27 cellular contexts compared by ENCODE assay signal in genomic region chr12:16863742-16864141, GRCh38.
"Had no signal": no experiment of that assay in that cellular context is flagged by ENCODE, and none has a peak within 500 bp of the region (broad histone marks: within the 10 kb centered on the region; RNA-seq: fewer than 3 reads in every experiment).

No MANE protein-coding gene starts in this region.

- DNase-seq: stimulated activated CD4-positive, alpha-beta T cell treated with anti-CD3 and anti-CD28 coated beads, Interleukin-2, amount 100 ng/mL, for 48 hours; stimulated activated CD4-positive, alpha-beta T cell treated with anti-CD3 and anti-CD28 coated beads, Interleukin-4, amount 100 ng/mL, for 1 hour; stimulated activated CD4-positive, alpha-beta T cell treated with anti-CD3 and anti-CD28 coated beads, Interleukin-4, amount 100 ng/mL, for 24 hours; stimulated activated CD4-positive, alpha-beta T cell treated with anti-CD3 and anti-CD28 coated beads, Interleukin-4, amount 100 ng/mL, for 4 hours; stimulated activated CD8-positive, alpha-beta memory T cell treated with anti-CD3 and anti-CD28 coated beads, Interleukin-4, amount 100 ng/mL, for 48 hours; stimulated activated naive B cell treated with anti-CD40 and anti-IgM and Interleukin-4, amounts not matched to agents 10 μg/mL and 1 μg/mL and 100 μg/mL, for 72 hours; stimulated activated naive CD4-positive, alpha-beta T cell; stimulated activated naive CD4-positive, alpha-beta T cell treated with Interleukin-2 at 50 U/mL for 16 hours; stimulated activated naive CD8-positive, alpha-beta T cell treated with anti-CD3 and anti-CD28 coated beads, Interleukin-15, amount 100 ng/mL, for 72 hours; stimulated activated naive CD8-positive, alpha-beta T cell treated with anti-CD3 and anti-CD28 coated beads, Interleukin-15, Interleukin-2, amounts not matched to agents 100 U/mL and 50 U/mL, for 24 hours; stomach; substantia nigra; testis; thyroid gland; tibial artery; transverse colon; trophoblast cell; upper lobe of left lung; upper lobe of right lung; uterus had no signal

- ATAC-seq: stimulated activated effector memory CD8-positive, alpha-beta T cell treated with anti-CD3 and anti-CD28 coated beads, Interleukin-12 subunit alpha, Interleukin-12 subunit beta, amount 100 ng/mL, for 72 hours; stimulated activated memory B cell treated with anti-CD40 and anti-IgM and Interleukin-4, amounts not matched to agents 10 μg/mL and 1 μg/mL and 100 μg/mL, for 72 hours; stimulated activated naive B cell treated with anti-CD40 and anti-IgM and Interleukin-4, amounts not matched to agents 10 μg/mL and 1 μg/mL and 100 μg/mL, for 72 hours; stimulated activated naive CD8-positive, alpha-beta T cell treated with anti-CD3 and anti-CD28 coated beads, Interleukin-15, amount 100 ng/mL, for 72 hours; stimulated activated naive CD8-positive, alpha-beta T cell treated with anti-CD3 and anti-CD28 coated beads, Interleukin-15, Interleukin-2, amounts not matched to agents 100 U/mL and 50 U/mL, for 24 hours; upper lobe of right lung had no signal

- FAIRE-seq: urothelium cell line had no signal

- H3K4me1 ChIP-seq: stomach, suprapubic skin, testis, thyroid gland, tibial artery, tibial nerve, transverse colon, upper lobe of left lung, upper lobe of right lung, uterus, vagina had no signal

- H3K27me3 ChIP-seq: stomach, suprapubic skin, testis, thyroid gland, tibial artery, tibial nerve, transverse colon, upper lobe of left lung, upper lobe of right lung, uterus, vagina had no signal

- H3K27ac ChIP-seq: stomach, suprapubic skin, testis, thoracic aorta, thyroid gland, tibial artery, tibial nerve, transverse colon, upper lobe of left lung, upper lobe of right lung, uterus, vagina had no signal

- H3K9me3 ChIP-seq: stomach, suprapubic skin, testis, thoracic aorta, thyroid gland, tibial artery, tibial nerve, transverse colon, upper lobe of left lung, upper lobe of right lung, uterus, vagina had no signal

- H3K4me3 ChIP-seq: stomach, suprapubic skin, testis, thoracic aorta, thyroid gland, tibial artery, tibial nerve, transverse colon, upper lobe of left lung, upper lobe of right lung, uterus, vagina had no signal

- H3K36me3 ChIP-seq: stomach, suprapubic skin, thoracic aorta, thyroid gland, tibial artery, tibial nerve, transverse colon, upper lobe of left lung, upper lobe of right lung, uterus, vagina had no signal
